18 cellular contexts compared by ENCODE assay signal in the genomic region with DNA sequence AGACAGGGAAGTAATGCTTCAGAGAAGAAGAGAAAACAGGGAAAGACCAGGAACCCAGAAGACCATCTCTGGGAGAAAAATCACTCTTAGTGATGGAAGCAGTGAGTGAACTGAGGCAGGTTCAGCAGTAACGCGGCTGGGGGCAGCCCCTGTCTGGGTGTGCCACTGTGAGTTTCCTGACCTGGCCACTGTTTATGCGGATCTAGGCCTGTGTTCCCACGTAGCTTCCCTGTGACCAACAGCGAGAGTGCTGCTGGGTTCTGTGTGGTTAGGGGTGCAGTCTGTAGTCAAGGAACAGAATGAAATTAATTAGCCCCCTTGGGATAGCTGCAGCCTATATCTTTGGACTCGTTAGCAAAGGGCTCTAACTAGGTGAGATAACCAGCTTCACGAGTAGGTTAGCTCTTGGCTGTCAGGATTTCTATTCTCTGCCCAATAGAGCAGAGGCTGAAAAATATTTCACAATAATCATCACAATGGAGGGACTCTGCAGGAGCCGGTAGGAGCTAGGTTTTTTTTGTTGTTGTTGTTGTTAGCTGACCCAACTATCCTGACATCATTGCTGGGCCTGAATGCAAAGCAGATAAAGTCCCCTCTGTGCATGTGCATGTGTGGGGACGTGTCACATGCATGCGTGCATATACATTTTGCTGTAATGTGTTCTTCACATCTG.
"Had no signal": no experiment of that assay in that cellular context is flagged by ENCODE, and none has a peak within 500 bp of the region (broad histone marks: within the 10 kb centered on the region; RNA-seq: fewer than 3 reads in every experiment).

No MANE protein-coding gene starts in this region.

- H3K4me3 ChIP-seq: dorsolateral prefrontal cortex, hepatocyte, sigmoid colon, skin epidermis, thoracic aorta, transverse colon had no signal

- H3K27ac ChIP-seq: dorsolateral prefrontal cortex, hepatocyte, sigmoid colon, skin epidermis, thoracic aorta, transverse colon had no signal

- H3K36me3 ChIP-seq: sigmoid colon, thoracic aorta, transverse colon had no signal

- ATAC-seq: left lobe of liver; naive thymus-derived CD4-positive, alpha-beta T cell had no signal

- H3K79me2 ChIP-seq: hepatocyte had no signal

- H3K27me3 ChIP-seq: dorsolateral prefrontal cortex, hepatocyte, sigmoid colon, transverse colon had no signal

- H2AFZ ChIP-seq: hepatocyte had no signal

- H3K27ac Mint-ChIP-seq: naive thymus-derived CD4-positive, alpha-beta T cell; nephron progenitor cell; stimulated activated naive CD8-positive, alpha-beta T cell treated with anti-CD3 and anti-CD28 coated beads, Interleukin-15, Interleukin-2, amounts not matched to agents 100 ng/mL and 50 ng/mL, for 24 hours had no signal

- H3K4me2 ChIP-seq: hepatocyte had no signal

- H3K36me3 Mint-ChIP-seq: naive thymus-derived CD4-positive, alpha-beta T cell had no signal

- H3K9me3 ChIP-seq: sigmoid colon, thoracic aorta, transverse colon had no signal

- H3K9me3 Mint-ChIP-seq: naive thymus-derived CD4-positive, alpha-beta T cell; nephron progenitor cell; stimulated activated naive CD8-positive, alpha-beta T cell treated with anti-CD3 and anti-CD28 coated beads, Interleukin-15, Interleukin-2, amounts not matched to agents 100 ng/mL and 50 ng/mL, for 24 hours had no signal

- H3K4me1 Mint-ChIP-seq: naive thymus-derived CD4-positive, alpha-beta T cell; nephron progenitor cell had no signal

- H3K4me1 ChIP-seq: sigmoid colon, transverse colon had no signal

- FAIRE-seq: islet of Langerhans had no signal

- DNase-seq: cortex of kidney; dorsolateral prefrontal cortex; effector CD8-positive, alpha-beta T cell; foreskin melanocyte; mammary epithelial cell; naive thymus-derived CD4-positive, alpha-beta T cell; nephron progenitor cell; posterior cingulate gyrus; sigmoid colon; stimulated activated CD4-positive, alpha-beta T cell treated with anti-CD3 and anti-CD28 coated beads, Interleukin-2, amount 100 ng/mL, for 24 hours; stimulated activated CD4-positive, alpha-beta T cell treated with anti-CD3 and anti-CD28 coated beads, Interleukin-4, amount 100 ng/mL, for 4 hours; transverse colon had no signal

- H3K4me3 Mint-ChIP-seq: naive thymus-derived CD4-positive, alpha-beta T cell; nephron progenitor cell; stimulated activated naive CD8-positive, alpha-beta T cell treated with anti-CD3 and anti-CD28 coated beads, Interleukin-15, Interleukin-2, amounts not matched to agents 100 ng/mL and 50 ng/mL, for 24 hours had no signal
